12 cellular contexts compared by ENCODE assay signal in genomic region chr6:33926451-33926850, GRCh38.
DNase-seq lines count a peak whose midpoint lies in the region; ATAC-seq, FAIRE-seq and TF ChIP-seq lines count a peak whose summit lies in the region.
"Had no signal": no experiment of that assay in that cellular context is flagged by ENCODE, and none has a peak within 500 bp of the region (broad histone marks: within the 10 kb centered on the region; RNA-seq: fewer than 3 reads in every experiment).

No MANE protein-coding gene starts in this region.

- in situ Hi-C loops in ACHN (cut with HindIII; ENCODE audit: low pct_ligation_motif_present, low pct_unique_long_range_greater_than_20kb, low sequenced_read_pairs), result no loop called here

- H3K4me1 ChIP-seq in H9 (ENCODE audit: insufficient read depth, low read length), result no peaks in the 10 kb centered on the region; the same call in 1 of the 2 replicates
- H3K4me1 ChIP-seq in H1 (replicated peaks in 1 of 4; ENCODE audit: control insufficient read depth in 3 of 4, insufficient read depth in 4 of 4, low read length in 3 of 4), result peaks cover 0 to 14% (median 6%) of the 10 kb centered on the region in 4 experiments; a peak in 3 of 7 replicates

- H2BK120ac ChIP-seq in H9 (ENCODE audit: low read depth, low read length, poor library complexity, severe bottlenecking) (no peak overlapping the region), H1 (replicated peaks; ENCODE audit: low read depth, low read length) (no peak overlapping the region)

- H3K18ac ChIP-seq in H9 (ENCODE audit: insufficient read length, low read depth, low read length), result no peak overlapping the region
- no peak overlapping the region for H3K18ac ChIP-seq in H1 (ENCODE audit: extremely low read depth, low read length)

- no peak overlapping the region for H2BK20ac ChIP-seq in H9 (ENCODE audit: low read depth, low read length, poor library complexity, severe bottlenecking)
- no peak overlapping the region for H2BK20ac ChIP-seq in H1 (ENCODE audit: low read length)

- H3K56ac ChIP-seq in H9 (ENCODE audit: insufficient read length, low read depth, low read length), result no peak overlapping the region
- no peak overlapping the region for H3K56ac ChIP-seq in H1 (replicated peaks; ENCODE audit: insufficient read length, low read depth, low read length)

- no peak overlapping the region; a peak in 1 of 8 replicates for H3K4me3 ChIP-seq in H1 (ENCODE audit: extremely low read depth in 1 of 4, insufficient read depth in 2 of 4, low read depth in 3 of 4, low read length in 4 of 4)
- H3K4me3 ChIP-seq: BLaER1, lung had no signal

- peaks cover 0 to 7% (median 3%) of the 10 kb centered on the region in 3 experiments; a peak in 6 of 7 replicates for H3K36me3 Mint-ChIP-seq in H9 (ENCODE audit: insufficient read depth in 1 of 3, low read depth in 3 of 3)
- no peaks in the 10 kb centered on the region for H3K36me3 Mint-ChIP-seq in chondrocyte (ENCODE audit: low read depth)
- no peaks in the 10 kb centered on the region for H3K36me3 Mint-ChIP-seq in naive thymus-derived CD8-positive, alpha-beta T cell

- TF ChIP-seq POLR2A in H1 (IDR thresholded peaks at IDR 0.05; ENCODE audit: control extremely low read depth in 1 of 2, low read depth in 2 of 2, low read length in 2 of 2), result no peak

- H3K79me2 ChIP-seq in H9 (ENCODE audit: insufficient read depth, low read length) (no peaks in the 10 kb centered on the region), H1 (ENCODE audit: control insufficient read depth in 1 of 2, insufficient read depth in 2 of 2, low read length in 2 of 2) (no peaks in the 10 kb centered on the region)

- no peak overlapping the region for H3K14ac ChIP-seq in H9 (ENCODE audit: insufficient read depth, low read length)
- H3K14ac ChIP-seq in H1 (ENCODE audit: insufficient read length), result no peak overlapping the region

- WGBS in H9 (ENCODE audit: extremely low coverage, insufficient read length, low lambda C conversion rate), result no CpG with 5 or more reads among the region's 4 CpGs
- 78% methylated on average over 4 of the region's 4 CpGs; no CpG with 5 or more reads in 1 of the 2 experiments for WGBS in H1 (ENCODE audit: extremely low coverage in 1 of 2, insufficient coverage in 1 of 2, insufficient read length in 1 of 2, insufficient replicate concordance in 2 of 2, low coverage in 1 of 2, low lambda C conversion rate in 2 of 2, missing lambda C conversion rate in 1 of 2), 2 experiments

- H4K91ac ChIP-seq in H9 (ENCODE audit: insufficient read length, low read depth, low read length), result no peak overlapping the region
- H4K91ac ChIP-seq in H1 (replicated peaks; ENCODE audit: insufficient read length, low read length), result no peak overlapping the region

- TF ChIP-seq RAD21 in H1 (IDR thresholded peaks at IDR 0.05 in 1 of 2, conservative IDR thresholded peaks at IDR 0.05 in 1 of 2; ENCODE audit: low read depth in 2 of 2, low read length in 2 of 2), result no peak

- H2BK5ac ChIP-seq in H9 (ENCODE audit: insufficient read length, low read length) (no peak overlapping the region), H1 (ENCODE audit: low read depth, low read length) (no peak overlapping the region; the same call in 1 of the 2 replicates)

- H3K27me3 ChIP-seq in H9 (ENCODE audit: insufficient read depth, low read length) (no peaks in the 10 kb centered on the region), H1 (replicated peaks in 1 of 4; ENCODE audit: control insufficient read depth in 3 of 4, extremely low read depth in 1 of 4, insufficient read depth in 3 of 4, low read length in 3 of 4) (peaks cover 0 to 3% (median 0%) of the 10 kb centered on the region in 4 experiments; a peak in 2 of 7 replicates)
- H3K27me3 ChIP-seq: BLaER1 had no signal

- no peak for TF ChIP-seq CTCF in H9 (conservative IDR thresholded peaks at IDR 0.05)
- TF ChIP-seq CTCF in H1 (IDR thresholded peaks at IDR 0.05; ENCODE audit: control extremely low read depth in 1 of 3, insufficient read depth in 1 of 3, low read depth in 1 of 3, low read length in 3 of 3), result no peak
- no peak for TF ChIP-seq CTCF in chondrocyte (IDR thresholded peaks at IDR 0.05)

- H2BK12ac ChIP-seq in H9 (ENCODE audit: insufficient read length, low read depth, low read length), result no peak overlapping the region
- no peak overlapping the region for H2BK12ac ChIP-seq in H1 (ENCODE audit: low read depth, low read length)

- H3K27me3 Mint-ChIP-seq in H9 (ENCODE audit: low read depth), result peaks cover 16% of the 10 kb centered on the region
- peaks cover 4% of the 10 kb centered on the region for H3K27me3 Mint-ChIP-seq in chondrocyte (ENCODE audit: low read depth)
- peaks cover 0 to 2% (median 0%) of the 10 kb centered on the region in 5 donors for H3K27me3 Mint-ChIP-seq in naive thymus-derived CD8-positive, alpha-beta T cell

- H3K4me2 ChIP-seq in H9 (ENCODE audit: insufficient read depth, insufficient read length, low read length), result no peak overlapping the region
- peak overlapping the region; percentile 15 to 49; a peak in 2 of 4 replicates for H3K4me2 ChIP-seq in H1 (ENCODE audit: insufficient read depth in 1 of 2, low read depth in 2 of 2, low read length in 2 of 2)
- H3K4me2 ChIP-seq: BLaER1 had no signal

- no peak overlapping the region for H4K8ac ChIP-seq in H9 (replicated peaks; ENCODE audit: insufficient read length, low read depth, low read length)
- H4K8ac ChIP-seq in H1 (ENCODE audit: extremely low read depth, insufficient read depth, low read length), result no peak overlapping the region

- H3K27ac Mint-ChIP-seq in H9 (no peak overlapping the region; a peak in 1 of 7 replicates), chondrocyte (ENCODE audit: unreplicated experiment) (no peak overlapping the region)
- H3K27ac Mint-ChIP-seq in naive thymus-derived CD8-positive, alpha-beta T cell, result peak overlapping the region in 1 of 10 donors; percentile 32

- no peak overlapping the region for H4K5ac ChIP-seq in H9 (ENCODE audit: insufficient read length, low read depth, low read length)
- H4K5ac ChIP-seq in H1 (ENCODE audit: insufficient read length, low read depth, low read length), result no peak overlapping the region

- H3K23ac ChIP-seq in H9 (ENCODE audit: insufficient read length, low read depth, low read length) (no peak overlapping the region), H1 (ENCODE audit: insufficient read length) (no peak overlapping the region)

- H4K20me1 ChIP-seq in H9 (ENCODE audit: control insufficient read depth, insufficient read depth, insufficient read length), result no peaks in the 10 kb centered on the region
- H4K20me1 ChIP-seq in H1 (replicated peaks in 1 of 2; ENCODE audit: control insufficient read depth in 1 of 2, insufficient read depth in 2 of 2, low read length in 2 of 2), result no peaks in the 10 kb centered on the region
- H4K20me1 ChIP-seq: BLaER1 had no signal

- peaks cover 7% of the 10 kb centered on the region in 2 experiments for H3K9me3 Mint-ChIP-seq in H9
- peaks cover 7% of the 10 kb centered on the region for H3K9me3 Mint-ChIP-seq in chondrocyte (ENCODE audit: low read depth)
- peaks cover 0 to 1% (median 0%) of the 10 kb centered on the region in 9 donors for H3K9me3 Mint-ChIP-seq in naive thymus-derived CD8-positive, alpha-beta T cell

- H3K4me1 Mint-ChIP-seq in H9 (peaks cover 21 to 40% of the 10 kb centered on the region in 2 experiments), chondrocyte (ENCODE audit: low read depth) (peaks cover 15% of the 10 kb centered on the region)
- H3K4me1 Mint-ChIP-seq in naive thymus-derived CD8-positive, alpha-beta T cell, result peaks cover 8 to 22% (median 16%) of the 10 kb centered on the region in 4 donors

- no peaks in the 10 kb centered on the region for H3K36me3 ChIP-seq in H1 (ENCODE audit: control insufficient read depth in 2 of 4, insufficient read depth in 4 of 4, low read length in 3 of 4)
- H3K36me3 ChIP-seq: BLaER1 had no signal

- no peak overlapping the region for H2BK15ac ChIP-seq in H9 (ENCODE audit: low read depth, low read length)
- no peak overlapping the region for H2BK15ac ChIP-seq in H1 (ENCODE audit: low read length)

- H3K4ac ChIP-seq in H9 (ENCODE audit: low read depth, low read length) (no peak overlapping the region), H1 (replicated peaks; ENCODE audit: insufficient read length, low read depth, low read length) (no peak overlapping the region)

- DNase-seq in ACHN, result peak; percentile 4
- DNase-seq in H9, result peak; percentile 71
- DNase-seq in NCI-H524 treated with DMSO at 0.1 percent for 48 hours (lab: John Stamatoyannopoulos, UW), result peak; percentile 1
- DNase-seq in H1 (ENCODE audit: low read depth in 1 of 2, low spot score in 2 of 2), result peak in 1 of 2 experiments; percentile 63
- DNase-seq in chondrocyte (ENCODE audit: low spot score), result no peak
- DNase-seq in SIG-M5 treated with dmso at 0.1 percent for 504 hours (lab: John Stamatoyannopoulos, UW; ENCODE audit: unreplicated experiment), result no peak
- DNase-seq in naive thymus-derived CD8-positive, alpha-beta T cell, result no peak
- no peak for DNase-seq in GM19238 (ENCODE audit: insufficient read length, low spot score)
- DNase-seq: NCI-H2029 had no signal

- ATAC-seq in naive thymus-derived CD8-positive, alpha-beta T cell, result no peak

- H3K23me2 ChIP-seq in H9 (ENCODE audit: insufficient read length, low read depth, low read length, poor library complexity, severe bottlenecking) (no peaks in the 10 kb centered on the region), H1 (ENCODE audit: low read depth, low read length) (no peaks in the 10 kb centered on the region)

- TF ChIP-seq EP300 in H1 (IDR thresholded peaks at IDR 0.05; ENCODE audit: borderline replicate concordance in 1 of 2, low read depth in 2 of 2, low read length in 2 of 2), result no peak

- no peak overlapping the region; a peak in 1 of 5 replicates for H3K4me3 Mint-ChIP-seq in H9
- H3K4me3 Mint-ChIP-seq in chondrocyte (ENCODE audit: unreplicated experiment), result no peak overlapping the region
- H3K4me3 Mint-ChIP-seq in naive thymus-derived CD8-positive, alpha-beta T cell, result no peak overlapping the region

- H3T11ph ChIP-seq in H9 (ENCODE audit: low read length), result no peak overlapping the region

- H3K79me1 ChIP-seq in H9 (ENCODE audit: insufficient read depth, low read depth, low read length, poor library complexity, severe bottlenecking) (no peaks in the 10 kb centered on the region), H1 (ENCODE audit: low read depth, low read length) (no peaks in the 10 kb centered on the region)

- H3K27ac ChIP-seq in H9 (ENCODE audit: insufficient read length, low read depth, low read length), result no peak overlapping the region
- H3K27ac ChIP-seq in H1 (ENCODE audit: low read depth, low read length), result no peak overlapping the region
- H3K27ac ChIP-seq: BLaER1 had no signal

- FAIRE-seq in H1 (lab: Jason Lieb, UNC), result peak; percentile 90
- FAIRE-seq: bronchial epithelial cell had no signal

- POLR2A ChIA-PET in H1 (lab: Charles Lee; ENCODE audit: partially characterized antibody), result interaction anchor here (1.0 to 1.3 kb wide), 2 partner anchors 12 to 145 kb away, joined by 3 read pairs; no protein-coding TSS in a partner anchor
- POLR2A ChIA-PET in naive thymus-derived CD8-positive, alpha-beta T cell (lab: Charles Lee), result interaction anchor here (0.7 kb wide), 1 partner anchor 31 kb away, joined by 3 read pairs; no protein-coding TSS in a partner anchor

- H3K9me3 ChIP-seq in H9 (ENCODE audit: control insufficient read depth, low read depth, low read length) (no peaks in the 10 kb centered on the region), H1 (ENCODE audit: insufficient read depth in 2 of 2, low read depth in 1 of 2, low read length in 1 of 2) (no peaks in the 10 kb centered on the region)

- no peak overlapping the region for H2AFZ ChIP-seq in H9 (ENCODE audit: low read length)
- H2AFZ ChIP-seq in H1 (ENCODE audit: low read length), result 0 out of 2 replicates have a peak overlapping the region, but pooled peaks have one; percentile 27

- no peak overlapping the region for H3K9ac ChIP-seq in H9 (ENCODE audit: extremely low read depth, insufficient read length, low read length)
- no peak overlapping the region for H3K9ac ChIP-seq in H1 (replicated peaks in 1 of 4; ENCODE audit: extremely low read depth in 1 of 4, low read depth in 3 of 4, low read length in 3 of 4)
- H3K9ac ChIP-seq: BLaER1 had no signal

- CTCF ChIA-PET in H1 (lab: Charles Lee; ENCODE audit: partially characterized antibody), result interaction anchor here (0.6 to 2.1 kb wide), 6 partner anchors 10 to 214 kb away, joined by 3 to 9 read pairs (median 3); no protein-coding TSS in a partner anchor

- no peak overlapping the region for H2AK5ac ChIP-seq in H9 (ENCODE audit: insufficient read length, low read length)
- H2AK5ac ChIP-seq in H1 (ENCODE audit: low read depth, low read length), result no peak overlapping the region

Comparison
In these comparisons a context has a peak if more than half of its experiments do, and no peak if none do; other contexts are left out.
1. DNase-seq: peak in ACHN (single experiment), H9 (single experiment) and NCI-H524 treated with DMSO at 0.1 percent for 48 hours (single experiment); none in chondrocyte (single experiment), SIG-M5 treated with dmso at 0.1 percent for 504 hours (single experiment), naive thymus-derived CD8-positive, alpha-beta T cell (0 of 10) and GM19238 (single experiment).